In genomic region chr2:203673933-203674332, GRCh38 we compare ENCODE assay signal across 9 cellular contexts. TPM values are rescaled to one million over a fixed set of nuclear protein-coding genes. Genes with fewer than 3 reads are reported as not detected.
A peak's percentile ranks its signal among the peaks of the same experiment; 100 is the strongest.
DNase-seq lines count a peak whose midpoint lies in the region; ATAC-seq, FAIRE-seq and TF ChIP-seq lines count a peak whose summit lies in the region.
"Had no signal": no experiment of that assay in that cellular context is flagged by ENCODE, and none has a peak within 500 bp of the region (broad histone marks: within the 10 kb centered on the region; RNA-seq: fewer than 3 reads in every experiment).

No MANE protein-coding gene starts in this region.

- H3K4me1 ChIP-seq in HepG2 (ENCODE audit: insufficient read depth, low read length) (no peaks in the 10 kb centered on the region), neuronal stem cell (ENCODE audit: control insufficient read depth in 2 of 2, insufficient read depth in 1 of 2, low read depth in 1 of 2, low read length in 2 of 2) (no peaks in the 10 kb centered on the region)

- peak; percentile 7 for DNase-seq in DMS 273 (lab: John Stamatoyannopoulos, UW; ENCODE audit: unreplicated experiment)
- DNase-seq in DMS 273 treated with DMSO at 0.1 percent for 48 hours (lab: John Stamatoyannopoulos, UW), result no peak
- DNase-seq in NOMO-1 treated with DMSO at 0.1 percent for 48 hours (lab: John Stamatoyannopoulos, UW; ENCODE audit: unreplicated experiment), result peak; percentile 86
- DNase-seq in fibroblast of peridontal ligament (ENCODE audit: extremely low read depth), result peak; percentile 78
- no peak for DNase-seq in DMS53 (lab: John Stamatoyannopoulos, UW)
- DNase-seq in HepG2 (ENCODE audit: low spot score), result no peak
- no peak for DNase-seq in neuronal stem cell (ENCODE audit: low spot score)

- no peak overlapping the region for H3K4ac ChIP-seq in neuronal stem cell (ENCODE audit: low read length)

- no peak for TF ChIP-seq POLR2A in HepG2 (IDR thresholded peaks at IDR 0.05; ENCODE audit: insufficient read depth in 1 of 2, low read depth in 2 of 2, low read length in 2 of 2)

- H2BK12ac ChIP-seq in neuronal stem cell (ENCODE audit: low read length), result no peak overlapping the region

- H2BK5ac ChIP-seq in neuronal stem cell (ENCODE audit: low read length), result no peak overlapping the region

- no peaks in the 10 kb centered on the region for H3K79me1 ChIP-seq in neuronal stem cell (ENCODE audit: low read depth, low read length)

- TF ChIP-seq EP300 in HepG2 (IDR thresholded peaks at IDR 0.05; ENCODE audit: low read depth in 2 of 2, low read length in 2 of 2) (no peak), HepG2 (CRISPR knock-in tag; IDR thresholded peaks at IDR 0.05; ENCODE audit: borderline replicate concordance) (no peak)

- H4K91ac ChIP-seq in neuronal stem cell (ENCODE audit: low read depth, low read length, poor library complexity), result no peak overlapping the region

- no peaks in the 10 kb centered on the region for H3K79me2 ChIP-seq in HepG2 (ENCODE audit: insufficient read depth, low read length)

- H4K20me1 ChIP-seq in HepG2 (ENCODE audit: insufficient read depth, low read length), result no peaks in the 10 kb centered on the region

- no peak overlapping the region for H3K14ac ChIP-seq in neuronal stem cell (ENCODE audit: low read length)

- BruUV-seq in HepG2 (replicated peaks; lab: Mats Ljungman, UMichigan), result no TSS peak

- TF ChIP-seq RAD21 in HepG2 (CRISPR knock-in tag; IDR thresholded peaks at IDR 0.05), result no peak

- no peak overlapping the region for H2BK120ac ChIP-seq in neuronal stem cell (ENCODE audit: low read depth, low read length)

- POLR2A ChIA-PET in HepG2 (lab: Yijun Ruan, JAX), result no interaction called here

- H2AK5ac ChIP-seq in neuronal stem cell (ENCODE audit: low read depth, low read length), result no peak overlapping the region

- no peak overlapping the region for H3K4me3 ChIP-seq in HepG2 (replicated peaks in 1 of 3; ENCODE audit: insufficient read depth in 1 of 3, low read depth in 2 of 3, low read length in 3 of 3)
- no peak overlapping the region for H3K4me3 ChIP-seq in neuronal stem cell (ENCODE audit: low read length in 2 of 2)

- no peak overlapping the region for H3K9ac ChIP-seq in HepG2 (ENCODE audit: insufficient read depth, low read depth, low read length)
- H3K9ac ChIP-seq in neuronal stem cell (ENCODE audit: low read depth, low read length, poor library complexity), result no peak overlapping the region

- H3K27me3 ChIP-seq in HepG2 (ENCODE audit: control insufficient read depth in 1 of 2, insufficient read depth in 2 of 2, low read length in 2 of 2), result no peaks in the 10 kb centered on the region
- no peaks in the 10 kb centered on the region for H3K27me3 ChIP-seq in neuronal stem cell (ENCODE audit: control insufficient read depth in 3 of 3, insufficient read depth in 3 of 3, low read depth in 1 of 3, low read length in 3 of 3)

- FAIRE-seq in HepG2 (lab: Jason Lieb, UNC), result no peak

- H3K4me2 ChIP-seq in HepG2 (ENCODE audit: low read depth, low read length) (no peak overlapping the region), neuronal stem cell (ENCODE audit: insufficient read depth, low read length, poor library complexity, severe bottlenecking) (no peak overlapping the region)

- no peak overlapping the region for H4K8ac ChIP-seq in neuronal stem cell (ENCODE audit: low read depth, low read length)

- CTCF ChIA-PET in HepG2 (lab: Yijun Ruan, JAX; ENCODE audit: low intra/inter-chr PET ratio, low total read pairs), result no interaction called here

- ATAC-seq in HG02759 (IDR thresholded peaks at IDR 0.05; ENCODE audit: unreplicated experiment) (peak; percentile 100), HepG2 (no peak)

- H3K27ac ChIP-seq in HepG2 (ENCODE audit: extremely low read length, insufficient read depth, low read length) (no peak overlapping the region), neuronal stem cell (replicated peaks; ENCODE audit: low read length) (no peak overlapping the region)
- H3K27ac ChIP-seq: 22Rv1 had no signal

- 65% methylated on average over 1 of the region's 1 CpG for WGBS in HepG2 (ENCODE audit: low lambda C conversion rate)
- no CpG with 5 or more reads among the region's 1 CpG for WGBS in neuronal stem cell (ENCODE audit: extremely low coverage in 2 of 2, insufficient read length in 2 of 2, insufficient replicate concordance in 1 of 2), 2 donors

- TF ChIP-seq CTCF in HepG2 (CRISPR knock-in tag; IDR thresholded peaks at IDR 0.05), result no peak

- no peak overlapping the region for H3K23ac ChIP-seq in neuronal stem cell (ENCODE audit: low read depth, low read length, poor library complexity)

- intact Hi-C loops in HepG2 (cut with micrococcal nuclease; ENCODE audit: unreplicated experiment), result no loop called here

- no peak overlapping the region for H2BK15ac ChIP-seq in neuronal stem cell (ENCODE audit: low read length)

- H3K36me3 ChIP-seq in HepG2 (replicated peaks in 1 of 2; ENCODE audit: control insufficient read depth in 1 of 2, insufficient read depth in 2 of 2, low read length in 2 of 2) (no peaks in the 10 kb centered on the region), neuronal stem cell (replicated peaks in 1 of 2; ENCODE audit: control insufficient read depth in 2 of 2, insufficient read depth in 2 of 2, low read length in 2 of 2) (no peaks in the 10 kb centered on the region)

- no peak overlapping the region for H2AFZ ChIP-seq in HepG2 (ENCODE audit: low read length)
- no peak overlapping the region for H2AFZ ChIP-seq in neuronal stem cell (ENCODE audit: low read length)

- H3K18ac ChIP-seq in neuronal stem cell (ENCODE audit: low read length), result no peak overlapping the region

- no peaks in the 10 kb centered on the region for H3K9me3 ChIP-seq in HepG2 (ENCODE audit: low read length)
- no peaks in the 10 kb centered on the region for H3K9me3 ChIP-seq in neuronal stem cell (replicated peaks in 1 of 2; ENCODE audit: control insufficient read depth in 2 of 2, insufficient read depth in 1 of 2, low read depth in 1 of 2, low read length in 2 of 2)

- in situ Hi-C loops in HepG2 (cut with HindIII; ENCODE audit: extremely low pct_ligation_motif_present, low pct_unique_long_range_greater_than_20kb), result loop anchor here (25.0 kb wide), 1 partner anchor 437 kb away; the partner anchor contains the start of gene CYP20A1

TF ChIP-seq in HepG2, 621 proteins besides CTCF, POLR2A, EP300 and RAD21:
- TF ChIP-seq TAF1 (CRISPR knock-in tag; IDR thresholded peaks at IDR 0.05) (no peak), ZNF567 (CRISPR knock-in tag; IDR thresholded peaks at IDR 0.05; ENCODE audit: borderline replicate concordance) (no peak), CC2D1A (CRISPR knock-in tag; IDR thresholded peaks at IDR 0.05) (no peak)
TF ChIP-seq in HepG2: peak in this region for 0.

RNA-seq across cellular contexts. Expression of gene CD28, which starts 32.5 kb away (rescaled TPM):
- total RNA-seq in HepG2 (2016; rRNA removed; fragmentation: Illumina TruSeq; extraction: Trizol), result not detected in 2 replicates
- not detected in 2 replicates for total RNA-seq in HepG2 (2016; cell fraction: cytosol; rRNA removed; fragmentation: Illumina TruSeq; extraction: Trizol; ENCODE audit: low read depth)
- total RNA-seq in HepG2 (2016; cell fraction: insoluble cytoplasmic fraction; rRNA removed; fragmentation: Illumina TruSeq; extraction: Trizol), result not detected in 2 replicates
- 0.03 TPM in 1 of 2 replicates, not detected in the other for total RNA-seq in HepG2 (2016; cell fraction: membrane; rRNA removed; fragmentation: Illumina TruSeq; extraction: Trizol)
- not detected in 2 replicates for total RNA-seq in HepG2 (2016; cell fraction: nucleus; rRNA removed; fragmentation: Illumina TruSeq; extraction: Trizol)
- not detected in 2 replicates for polyA plus RNA-seq in HepG2 (2011; rRNA removed)
- 0.03 TPM in 2 replicates for polyA plus RNA-seq in HepG2 (2011; cell fraction: cytosol; rRNA removed)
- polyA plus RNA-seq in HepG2 (2011; cell fraction: nucleus; rRNA removed), result not detected in 2 replicates
- polyA plus RNA-seq in HepG2 (2012), result not detected in 2 replicates
- not detected in 2 replicates for polyA plus RNA-seq in HepG2 (2016; cell fraction: cytosol; fragmentation: Illumina TruSeq; extraction: Trizol; ENCODE audit: low read depth)
- not detected in 2 replicates for polyA plus RNA-seq in HepG2 (2016; cell fraction: insoluble cytoplasmic fraction; fragmentation: Illumina TruSeq; extraction: Trizol; ENCODE audit: low read depth)
- polyA plus RNA-seq in HepG2 (2016; cell fraction: membrane; fragmentation: Illumina TruSeq; extraction: Trizol; ENCODE audit: low read depth), result not detected in 2 replicates
- not detected in 2 replicates for polyA plus RNA-seq in HepG2 (2016; cell fraction: nucleus; fragmentation: Illumina TruSeq; extraction: Trizol; ENCODE audit: insufficient read depth, low read depth)
- not detected in 2 replicates for polyA minus RNA-seq in HepG2 (2011; rRNA and poly(A)+ RNA removed; ENCODE audit: low replicate concordance)
- polyA minus RNA-seq in HepG2 (2011; cell fraction: cytosol; rRNA and poly(A)+ RNA removed), result not detected in 2 replicates
- polyA minus RNA-seq in HepG2 (2011; cell fraction: nucleus; rRNA and poly(A)+ RNA removed), result not detected in 2 replicates
- polyA plus RNA-seq in neuronal stem cell (2013, experiment 1 of 2), result not detected
- not detected for polyA plus RNA-seq in neuronal stem cell (2013, experiment 2 of 2)

Comparison
In these comparisons a context has a peak if more than half of its experiments do, and no peak if none do; other contexts are left out.
1. DNase-seq: peak in DMS 273 (single experiment), NOMO-1 treated with DMSO at 0.1 percent for 48 hours (single experiment) and fibroblast of peridontal ligament (single experiment); none in DMS 273 treated with DMSO at 0.1 percent for 48 hours (single experiment), DMS53 (single experiment), HepG2 (single experiment) and neuronal stem cell (single experiment).